ENCODE assay signal across 19 cellular contexts in the genomic region with DNA sequence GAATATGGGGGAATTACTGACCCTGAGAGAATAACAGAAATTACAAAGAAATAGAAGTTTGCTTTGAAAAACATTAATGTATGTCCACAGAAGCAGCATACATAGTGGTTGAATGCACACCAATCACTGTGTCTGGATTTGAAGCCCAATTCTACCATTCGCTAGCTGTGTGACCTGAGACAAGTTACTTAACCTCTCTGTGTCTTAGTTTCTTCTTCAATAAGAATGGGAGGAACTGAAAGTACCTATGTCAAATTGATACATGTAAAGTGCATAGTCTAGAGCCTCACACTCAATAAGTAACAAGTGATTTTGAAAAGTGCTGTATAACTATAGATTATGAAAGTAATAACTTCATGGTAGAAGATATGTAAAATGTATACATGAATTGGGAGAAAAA.
DNase-seq lines count a peak whose midpoint lies in the region; ATAC-seq, FAIRE-seq and TF ChIP-seq lines count a peak whose summit lies in the region.
"Had no signal": no experiment of that assay in that cellular context is flagged by ENCODE, and none has a peak within 500 bp of the region (broad histone marks: within the 10 kb centered on the region; RNA-seq: fewer than 3 reads in every experiment).

No MANE protein-coding gene starts in this region.

- no peak overlapping the region for H2BK120ac ChIP-seq in H1 (replicated peaks; ENCODE audit: low read depth, low read length)

- no peak for FAIRE-seq in H1 (lab: Jason Lieb, UNC)
- FAIRE-seq: RCC 7860, TTC549 had no signal

- WGBS in H1 (ENCODE audit: extremely low coverage in 1 of 2, insufficient coverage in 1 of 2, insufficient read length in 1 of 2, insufficient replicate concordance in 2 of 2, low coverage in 1 of 2, low lambda C conversion rate in 2 of 2, missing lambda C conversion rate in 1 of 2), 2 experiments = 95% methylated on average over 1 of the region's 1 CpG; no CpG with 5 or more reads in 1 of the 2 experiments

- H3K4me1 Mint-ChIP-seq in activated T-cell treated with anti-CD3 and anti-CD28 coated beads, Interleukin-2, amount 50 U/mL, for 4 hours (ENCODE audit: low read depth) = peaks cover 76% of the 10 kb centered on the region
- peaks cover 75% of the 10 kb centered on the region for H3K4me1 Mint-ChIP-seq in activated B cell treated with CpG ODN at 0.5 μM for 24 hours
- peaks cover 66% of the 10 kb centered on the region for H3K4me1 Mint-ChIP-seq in stimulated activated naive CD8-positive, alpha-beta T cell treated with anti-CD3 and anti-CD28 coated beads, Interleukin-15, amount 100 ng/mL, for 72 hours

- H3K4me3 ChIP-seq in H1 (ENCODE audit: extremely low read depth in 1 of 4, insufficient read depth in 2 of 4, low read depth in 3 of 4, low read length in 4 of 4) = no peak overlapping the region
- H3K4me3 ChIP-seq: heart left ventricle had no signal

- H3K23ac ChIP-seq in H1 (ENCODE audit: insufficient read length) = no peak overlapping the region

- TF ChIP-seq CTCF in activated B cell treated with CpG ODN at 0.5 μM for 24 hours (IDR thresholded peaks at IDR 0.05) (no peak), H1 (IDR thresholded peaks at IDR 0.05; ENCODE audit: control extremely low read depth in 1 of 3, insufficient read depth in 1 of 3, low read depth in 1 of 3, low read length in 3 of 3) (no peak)

- no peak overlapping the region for H2AK5ac ChIP-seq in H1 (ENCODE audit: low read depth, low read length)

- H2BK20ac ChIP-seq in H1 (ENCODE audit: low read length) = no peak overlapping the region

- POLR2A ChIA-PET in activated B cell treated with CpG ODN at 0.5 μM for 24 hours (lab: Charles Lee) (interaction anchor here (1.5 to 3.0 kb wide), 5 partner anchors 7 to 62 kb away, joined by 3 to 38 read pairs (median 24); no protein-coding TSS in a partner anchor), H1 (lab: Charles Lee; ENCODE audit: partially characterized antibody) (no interaction called here)

- H3K27ac ChIP-seq in H1 (ENCODE audit: low read depth, low read length) = no peak overlapping the region

- ATAC-seq in activated T-cell treated with anti-CD3 and anti-CD28 coated beads, Interleukin-2, amount 50 U/mL, for 4 hours = peak; percentile 7 to 23
- no peak for ATAC-seq in activated B cell treated with CpG ODN at 0.5 μM for 24 hours (ENCODE audit: low read depth)
- ATAC-seq in stimulated activated naive CD8-positive, alpha-beta T cell treated with anti-CD3 and anti-CD28 coated beads, Interleukin-15, amount 100 ng/mL, for 72 hours = no peak
- ATAC-seq: heart left ventricle had no signal

- H3K27me3 ChIP-seq in H1 (replicated peaks in 1 of 4; ENCODE audit: control insufficient read depth in 3 of 4, extremely low read depth in 1 of 4, insufficient read depth in 3 of 4, low read length in 3 of 4) = no peaks in the 10 kb centered on the region
- H3K27me3 ChIP-seq: heart left ventricle had no signal

- CTCF ChIA-PET in activated B cell treated with CpG ODN at 0.5 μM for 24 hours (lab: Charles Lee) = no interaction called here
- CTCF ChIA-PET in H1 (lab: Charles Lee; ENCODE audit: partially characterized antibody) = no interaction called here

- no peak overlapping the region for H4K91ac ChIP-seq in H1 (replicated peaks; ENCODE audit: insufficient read length, low read length)

- no peak overlapping the region for H3K14ac ChIP-seq in H1 (ENCODE audit: insufficient read length)

- no peak for TF ChIP-seq EP300 in H1 (IDR thresholded peaks at IDR 0.05; ENCODE audit: borderline replicate concordance in 1 of 2, low read depth in 2 of 2, low read length in 2 of 2)

- H2BK5ac ChIP-seq in H1 (ENCODE audit: low read depth, low read length) = no peak overlapping the region

- peak overlapping the region; percentile 72 for H3K4me3 Mint-ChIP-seq in activated T-cell treated with anti-CD3 and anti-CD28 coated beads, Interleukin-2, amount 50 U/mL, for 4 hours
- peak overlapping the region; percentile 75 for H3K4me3 Mint-ChIP-seq in activated B cell treated with CpG ODN at 0.5 μM for 24 hours
- peak overlapping the region; percentile 39 to 80 for H3K4me3 Mint-ChIP-seq in stimulated activated naive CD8-positive, alpha-beta T cell treated with anti-CD3 and anti-CD28 coated beads, Interleukin-15, amount 100 ng/mL, for 72 hours

- H3K36me3 Mint-ChIP-seq in activated T-cell treated with anti-CD3 and anti-CD28 coated beads, Interleukin-2, amount 50 U/mL, for 4 hours (ENCODE audit: insufficient read depth) = peaks cover 31% of the 10 kb centered on the region
- peaks cover 71% of the 10 kb centered on the region for H3K36me3 Mint-ChIP-seq in activated B cell treated with CpG ODN at 0.5 μM for 24 hours (ENCODE audit: low read depth)

- H4K20me1 ChIP-seq in H1 (replicated peaks in 1 of 2; ENCODE audit: control insufficient read depth in 1 of 2, insufficient read depth in 2 of 2, low read length in 2 of 2) = no peaks in the 10 kb centered on the region

- H3K9ac ChIP-seq in H1 (replicated peaks in 1 of 4; ENCODE audit: extremely low read depth in 1 of 4, low read depth in 3 of 4, low read length in 3 of 4) = no peak overlapping the region
- H3K9ac ChIP-seq: SK-N-SH had no signal

- H3K79me2 ChIP-seq in H1 (ENCODE audit: control insufficient read depth in 1 of 2, insufficient read depth in 2 of 2, low read length in 2 of 2) = peaks cover 0 to 8% of the 10 kb centered on the region in 2 experiments; a peak in 2 of 4 replicates

- DNase-seq in activated T-cell treated with anti-CD3 and anti-CD28 coated beads, Interleukin-2, amount 50 U/mL, for 4 hours = no peak
- no peak for DNase-seq in activated T-cell treated with anti-CD3 and anti-CD28 coated beads, Interleukin-2, amount 50 U/mL, for 1 hour
- DNase-seq in activated B cell treated with CpG ODN at 0.5 μM for 24 hours (no peak), H1 (ENCODE audit: low read depth in 1 of 2, low spot score in 2 of 2) (no peak), NK-92 (lab: John Stamatoyannopoulos, UW; ENCODE audit: unreplicated experiment) (no peak), NCI-H1694 treated with DMSO at 0.1 percent for 48 hours (lab: John Stamatoyannopoulos, UW) (no peak), DMS 273 treated with DMSO at 0.1 percent for 48 hours (lab: John Stamatoyannopoulos, UW) (no peak)
- DNase-seq in stimulated activated naive CD8-positive, alpha-beta T cell treated with anti-CD3 and anti-CD28 coated beads, Interleukin-15, amount 100 ng/mL, for 72 hours = no peak
- DNase-seq: central memory CD4-positive, alpha-beta T cell; COR-L47; effector memory CD4-positive, alpha-beta T cell; heart left ventricle; islet precursor cell; mammary epithelial cell; NCI-H1417; SK-N-SH; stimulated activated naive CD4-positive, alpha-beta T cell treated with Interleukin-2 at 50 U/mL for 16 hours had no signal

- H3K27me3 Mint-ChIP-seq in activated T-cell treated with anti-CD3 and anti-CD28 coated beads, Interleukin-2, amount 50 U/mL, for 4 hours (ENCODE audit: low read depth) = no peaks in the 10 kb centered on the region
- no peaks in the 10 kb centered on the region for H3K27me3 Mint-ChIP-seq in activated B cell treated with CpG ODN at 0.5 μM for 24 hours
- no peaks in the 10 kb centered on the region for H3K27me3 Mint-ChIP-seq in stimulated activated naive CD8-positive, alpha-beta T cell treated with anti-CD3 and anti-CD28 coated beads, Interleukin-15, amount 100 ng/mL, for 72 hours

- H2BK12ac ChIP-seq in H1 (ENCODE audit: low read depth, low read length) = no peak overlapping the region

- no peak overlapping the region for H3K56ac ChIP-seq in H1 (replicated peaks; ENCODE audit: insufficient read length, low read depth, low read length)

- H3K4me1 ChIP-seq in H1 (replicated peaks in 1 of 4; ENCODE audit: control insufficient read depth in 3 of 4, insufficient read depth in 4 of 4, low read length in 3 of 4) = peaks cover 4 to 21% (median 11%) of the 10 kb centered on the region in 4 experiments; a peak in 6 of 7 replicates

- no peak overlapping the region for H4K5ac ChIP-seq in H1 (ENCODE audit: insufficient read length, low read depth, low read length)

- no peak overlapping the region for H3K4ac ChIP-seq in H1 (replicated peaks; ENCODE audit: insufficient read length, low read depth, low read length)

- no peak overlapping the region for H3K4me2 ChIP-seq in H1 (ENCODE audit: insufficient read depth in 1 of 2, low read depth in 2 of 2, low read length in 2 of 2)
- H3K4me2 ChIP-seq: SK-N-SH had no signal

- intact Hi-C loops in activated B cell treated with CpG ODN at 0.5 μM for 24 hours (cut with micrococcal nuclease) = loop anchor here (5.0 kb wide), 1 partner anchor 317 kb away; no protein-coding TSS in a partner anchor

- no peaks in the 10 kb centered on the region for H3K9me3 Mint-ChIP-seq in activated T-cell treated with anti-CD3 and anti-CD28 coated beads, Interleukin-2, amount 50 U/mL, for 4 hours
- no peaks in the 10 kb centered on the region for H3K9me3 Mint-ChIP-seq in activated B cell treated with CpG ODN at 0.5 μM for 24 hours
- no peaks in the 10 kb centered on the region for H3K9me3 Mint-ChIP-seq in stimulated activated naive CD8-positive, alpha-beta T cell treated with anti-CD3 and anti-CD28 coated beads, Interleukin-15, amount 100 ng/mL, for 72 hours

- no peak overlapping the region for H3K18ac ChIP-seq in H1 (ENCODE audit: extremely low read depth, low read length)

- no peak for TF ChIP-seq RAD21 in H1 (IDR thresholded peaks at IDR 0.05 in 1 of 2, conservative IDR thresholded peaks at IDR 0.05 in 1 of 2; ENCODE audit: low read depth in 2 of 2, low read length in 2 of 2)

- no peaks in the 10 kb centered on the region; a peak in 1 of 8 replicates for H3K36me3 ChIP-seq in H1 (ENCODE audit: control insufficient read depth in 2 of 4, insufficient read depth in 4 of 4, low read length in 3 of 4)
- H3K36me3 ChIP-seq: heart left ventricle had no signal

- no peaks in the 10 kb centered on the region; the same call in 1 of the 2 replicates for H3K23me2 ChIP-seq in H1 (ENCODE audit: low read depth, low read length)

- no peaks in the 10 kb centered on the region for H3K9me3 ChIP-seq in H1 (ENCODE audit: insufficient read depth in 2 of 2, low read depth in 1 of 2, low read length in 1 of 2)
- H3K9me3 ChIP-seq: heart left ventricle, SK-N-SH had no signal

- H4K8ac ChIP-seq in H1 (ENCODE audit: extremely low read depth, insufficient read depth, low read length) = no peak overlapping the region

- no peak for TF ChIP-seq POLR2A in H1 (IDR thresholded peaks at IDR 0.05; ENCODE audit: control extremely low read depth in 1 of 2, low read depth in 2 of 2, low read length in 2 of 2)

- no peak overlapping the region for H2BK15ac ChIP-seq in H1 (ENCODE audit: low read length)

- H3K27ac Mint-ChIP-seq in activated B cell treated with CpG ODN at 0.5 μM for 24 hours = peak overlapping the region; percentile 90
- no peak overlapping the region for H3K27ac Mint-ChIP-seq in stimulated activated naive CD8-positive, alpha-beta T cell treated with anti-CD3 and anti-CD28 coated beads, Interleukin-15, amount 100 ng/mL, for 72 hours

- H3K79me1 ChIP-seq in H1 (ENCODE audit: low read depth, low read length) = peaks cover 2% of the 10 kb centered on the region; the same call in 1 of the 2 replicates

- no peak overlapping the region for H2AFZ ChIP-seq in H1 (ENCODE audit: low read length)

TF ChIP-seq in H1, 55 proteins besides CTCF, POLR2A, EP300 and RAD21:
- TF ChIP-seq SIN3A (conservative IDR thresholded peaks at IDR 0.05 in 1 of 2, IDR thresholded peaks at IDR 0.05 in 1 of 2; ENCODE audit: low read depth in 1 of 2, low read length in 2 of 2) = no peak
- TF ChIP-seq KDM1A (IDR thresholded peaks at IDR 0.05; ENCODE audit: borderline replicate concordance, low read length) = 0 out of 2 replicates have a peak, but pooled peaks have one; percentile 39

Comparison
In these comparisons a context has a peak if more than half of its experiments do, and no peak if none do; other contexts are left out.
1. ATAC-seq: peak in activated T-cell treated with anti-CD3 and anti-CD28 coated beads, Interleukin-2, amount 50 U/mL, for 4 hours (2 of 2); none in activated B cell treated with CpG ODN at 0.5 μM for 24 hours (single experiment) and stimulated activated naive CD8-positive, alpha-beta T cell treated with anti-CD3 and anti-CD28 coated beads, Interleukin-15, amount 100 ng/mL, for 72 hours (single experiment).
2. Peak in every context shown above with its lines, with median percentiles within 50 percentile points of each other: H3K4me3 Mint-ChIP-seq.